ENCODE assay signal across 7 cellular contexts in genomic region chr4:184762100-184762499, GRCh38. TPM values are rescaled to one million over a fixed set of nuclear protein-coding genes. Genes with fewer than 3 reads are reported as not detected.
A peak's percentile ranks its signal among the peaks of the same experiment; 100 is the strongest.
DNase-seq lines count a peak whose midpoint lies in the region; ATAC-seq lines count a peak whose summit lies in the region.

No MANE protein-coding gene starts in this region.

- no peaks in the 10 kb centered on the region for H3K9me3 Mint-ChIP-seq in stimulated activated memory B cell treated with anti-CD40 and anti-IgM and Interleukin-4, amounts not matched to agents 10 μg/mL and 1 μg/mL and 100 μg/mL, for 72 hours

- DNase-seq in activated T-cell treated with anti-CD3 and anti-CD28 coated beads, Interleukin-2, amount 50 U/mL, for 48 hours: peak; percentile 49 to 53
- no peak for DNase-seq in NOMO-1 treated with DMSO at 0.1 percent for 48 hours (lab: John Stamatoyannopoulos, UW; ENCODE audit: unreplicated experiment)
- DNase-seq in NCI-H187 treated with DMSO at 0.1 percent for 48 hours (lab: John Stamatoyannopoulos, UW): no peak
- DNase-seq in left ventricle myocardium superior: no peak

- ATAC-seq in GM19438 (IDR thresholded peaks at IDR 0.05; ENCODE audit: low read depth, unreplicated experiment) (peak; percentile 72), HG03175 (IDR thresholded peaks at IDR 0.05; ENCODE audit: unreplicated experiment) (peak; percentile 92), left ventricle myocardium superior (no peak)
- ATAC-seq in stimulated activated memory B cell treated with anti-CD40 and anti-IgM and Interleukin-4, amounts not matched to agents 10 μg/mL and 1 μg/mL and 100 μg/mL, for 72 hours: peak; percentile 82

- peaks cover 79% of the 10 kb centered on the region for H3K36me3 Mint-ChIP-seq in stimulated activated memory B cell treated with anti-CD40 and anti-IgM and Interleukin-4, amounts not matched to agents 10 μg/mL and 1 μg/mL and 100 μg/mL, for 72 hours

- H3K4me1 Mint-ChIP-seq in stimulated activated memory B cell treated with anti-CD40 and anti-IgM and Interleukin-4, amounts not matched to agents 10 μg/mL and 1 μg/mL and 100 μg/mL, for 72 hours: peaks cover 6% of the 10 kb centered on the region

- intact Hi-C loops in left ventricle myocardium superior (cut with micrococcal nuclease): no loop called here

- no peak overlapping the region for H3K4me3 Mint-ChIP-seq in stimulated activated memory B cell treated with anti-CD40 and anti-IgM and Interleukin-4, amounts not matched to agents 10 μg/mL and 1 μg/mL and 100 μg/mL, for 72 hours

- H3K27me3 Mint-ChIP-seq in stimulated activated memory B cell treated with anti-CD40 and anti-IgM and Interleukin-4, amounts not matched to agents 10 μg/mL and 1 μg/mL and 100 μg/mL, for 72 hours: no peaks in the 10 kb centered on the region

- peak overlapping the region; percentile 53 for H3K27ac Mint-ChIP-seq in stimulated activated memory B cell treated with anti-CD40 and anti-IgM and Interleukin-4, amounts not matched to agents 10 μg/mL and 1 μg/mL and 100 μg/mL, for 72 hours

RNA-seq across cellular contexts. Expression of gene CENPU, which starts 28.2 kb away (rescaled TPM):
- total RNA-seq in left ventricle myocardium superior: 1.5 TPM

Comparison
In these comparisons a context has a peak if more than half of its experiments do, and no peak if none do; other contexts are left out.
1. DNase-seq: peak in activated T-cell treated with anti-CD3 and anti-CD28 coated beads, Interleukin-2, amount 50 U/mL, for 48 hours (2 of 2); none in NOMO-1 treated with DMSO at 0.1 percent for 48 hours (single experiment), NCI-H187 treated with DMSO at 0.1 percent for 48 hours (single experiment) and left ventricle myocardium superior (single experiment).